In genomic region chr9:88053888-88054501, GRCh38 we compare ENCODE assay signal across 18 cellular contexts.
DNase-seq lines count a peak whose midpoint lies in the region; ATAC-seq and TF ChIP-seq lines count a peak whose summit lies in the region.
"Had no signal": no experiment of that assay in that cellular context is flagged by ENCODE, and none has a peak within 500 bp of the region (broad histone marks: within the 10 kb centered on the region; RNA-seq: fewer than 3 reads in every experiment).

No MANE protein-coding gene starts in this region.

- no peak overlapping the region for H3K27ac ChIP-seq in HEK293 (ENCODE audit: extremely low read depth, low read depth, low read length)
- no peak overlapping the region for H3K27ac ChIP-seq in testis
- H3K27ac ChIP-seq: BLaER1, KMS-11, RWPE1 had no signal

- peaks cover 0 to 3% (median 0%) of the 10 kb centered on the region in 3 donors for H3K9me3 Mint-ChIP-seq in T-cell

- H3K4me3 Mint-ChIP-seq in T-cell: no peak overlapping the region
- H3K4me3 Mint-ChIP-seq: CD4-positive, CD25-positive, alpha-beta regulatory T cell had no signal

- no peak for TF ChIP-seq CTCF in HEK293 (tag by site-specific recombination; IDR thresholded peaks at IDR 0.05)
- TF ChIP-seq CTCF in testis (IDR thresholded peaks at IDR 0.05): no peak

- ATAC-seq in HG03432 (IDR thresholded peaks at IDR 0.05; ENCODE audit: unreplicated experiment) (no peak), T-cell (replicated peaks in 1 of 4) (no peak)
- ATAC-seq: Panc1 had no signal

- no peaks in the 10 kb centered on the region for H3K36me3 Mint-ChIP-seq in T-cell
- H3K36me3 Mint-ChIP-seq: CD4-positive, CD25-positive, alpha-beta regulatory T cell had no signal

- H3K9me3 ChIP-seq in HEK293 (ENCODE audit: control insufficient read depth, insufficient read depth, low read depth, low read length) (no peaks in the 10 kb centered on the region), testis (no peaks in the 10 kb centered on the region)

- H3K4me3 ChIP-seq in HEK293 (ENCODE audit: low read depth, low read length): no peak overlapping the region
- H3K4me3 ChIP-seq in testis: no peak overlapping the region
- H3K4me3 ChIP-seq: BLaER1 had no signal

- 50 to 62% methylated on average over 6 to 9 of the region's 9 CpGs for WGBS in testis, 2 donors

- DNase-seq in NCI-H748 treated with DMSO at 0.1 percent for 48 hours (lab: John Stamatoyannopoulos, UW) (peak; percentile 16), erythroblast (lab: John Stamatoyannopoulos, UW) (peak; percentile 29 to 37), testis (peak; percentile 20), T-cell (no peak), posterior vena cava (ENCODE audit: low spot score) (no peak)
- DNase-seq: CD4-positive, CD25-positive, alpha-beta regulatory T cell; NCI-H1105; NCI-H146; NCI-H1930; NCI-H446; NCI-H526; SHP77 had no signal

- no peak overlapping the region for H3K27ac Mint-ChIP-seq in T-cell
- H3K27ac Mint-ChIP-seq: CD4-positive, CD25-positive, alpha-beta regulatory T cell had no signal

- H3K27me3 Mint-ChIP-seq in T-cell: peaks cover 0 to 1% of the 10 kb centered on the region in 2 donors
- H3K27me3 Mint-ChIP-seq: CD4-positive, CD25-positive, alpha-beta regulatory T cell had no signal

- intact Hi-C loops in testis (cut with DNase I; ENCODE audit: low total_unique reads) (no loop called here), posterior vena cava (cut with DNase I) (no loop called here)

- no peaks in the 10 kb centered on the region for H3K27me3 ChIP-seq in testis
- H3K27me3 ChIP-seq: BLaER1 had no signal

- POLR2A ChIA-PET in HEK293 (lab: Yijun Ruan, JAX) (no interaction called here), T-cell (lab: Charles Lee) (no interaction called here)

- H3K36me3 ChIP-seq in HEK293 (ENCODE audit: control insufficient read depth in 2 of 2, insufficient read depth in 1 of 2, low read length in 2 of 2) (no peaks in the 10 kb centered on the region), testis (ENCODE audit: low read depth, missing control alignments) (no peaks in the 10 kb centered on the region)
- H3K36me3 ChIP-seq: BLaER1 had no signal

- no peaks in the 10 kb centered on the region for H3K4me1 ChIP-seq in HEK293 (ENCODE audit: control insufficient read depth, insufficient read depth, low read length)
- no peaks in the 10 kb centered on the region for H3K4me1 ChIP-seq in testis

- CTCF ChIA-PET in HEK293 (lab: Yijun Ruan, JAX) (interaction anchor here (0.7 kb wide), 1 partner anchor 369 kb away, joined by 4 read pairs; no protein-coding TSS in a partner anchor), T-cell (lab: Charles Lee) (no interaction called here)

- H3K4me1 Mint-ChIP-seq in T-cell: peaks cover 0 to 7% (median 0%) of the 10 kb centered on the region in 3 donors

- TF ChIP-seq POLR2A in erythroblast (IDR thresholded peaks at IDR 0.05; ENCODE audit: low read length): no peak
- TF ChIP-seq POLR2A in testis (IDR thresholded peaks at IDR 0.05): no peak

TF ChIP-seq in HEK293, 187 proteins besides CTCF, POLR2A, EP300 and RAD21:
- no peak for TF ChIP-seq ZNF16 (tag by site-specific recombination; IDR thresholded peaks at IDR 0.05; ENCODE audit: low read depth)
- TF ChIP-seq SETDB1 (IDR thresholded peaks at IDR 0.05; ENCODE audit: insufficient read length, low read length): peak; percentile 18

Comparison
In these comparisons a context has a peak if more than half of its experiments do, and no peak if none do; other contexts are left out.
1. DNase-seq: peak in NCI-H748 treated with DMSO at 0.1 percent for 48 hours (single experiment), erythroblast (2 of 2) and testis (single experiment); none in T-cell (0 of 34) and posterior vena cava (single experiment).